ENCODE assay signal across 1 cellular context in genomic region chr16:19766554-19766884, GRCh38.
TF ChIP-seq lines count a peak whose summit lies in the region.

No MANE protein-coding gene starts in this region.

TF ChIP-seq in H1, 55 proteins besides CTCF, POLR2A, EP300 and RAD21:
- TF ChIP-seq NRF1 (IDR thresholded peaks at IDR 0.05; ENCODE audit: low read depth, low read length): no peak
- no peak for TF ChIP-seq CHD7 (IDR thresholded peaks at IDR 0.05; ENCODE audit: insufficient replicate concordance, low read length)
